8 cellular contexts compared by ENCODE assay signal in the genomic region with DNA sequence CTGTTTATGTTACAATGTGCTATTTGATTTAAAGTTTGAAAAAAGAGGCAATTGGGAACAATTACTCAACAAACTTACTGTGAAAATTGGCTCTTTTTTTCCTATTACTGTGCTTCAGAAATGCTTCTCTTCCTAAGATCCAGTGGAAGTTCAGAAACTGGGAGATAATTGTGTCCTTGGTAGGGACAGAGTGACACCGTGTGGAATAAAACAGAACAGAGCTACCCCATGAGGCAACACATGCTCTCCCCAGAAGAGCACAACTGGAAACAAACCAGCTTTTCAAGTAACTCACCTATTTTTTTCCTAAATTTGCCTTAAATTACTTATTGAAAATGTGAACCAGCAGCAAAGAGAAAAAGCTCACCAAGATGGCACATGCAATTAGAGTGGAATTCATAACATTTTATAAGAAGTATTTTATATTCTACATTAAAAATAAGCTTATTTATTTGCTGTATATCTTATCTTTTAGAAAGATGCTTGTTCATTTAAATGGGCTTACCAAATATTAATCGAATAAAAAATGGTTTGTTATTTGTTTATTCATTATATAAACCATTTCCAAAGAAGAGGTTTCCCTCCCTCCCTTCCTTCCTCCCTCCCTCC.
DNase-seq lines count a peak whose midpoint lies in the region; ATAC-seq, FAIRE-seq and TF ChIP-seq lines count a peak whose summit lies in the region.

No MANE protein-coding gene starts in this region.

- H3K4me1 ChIP-seq in DND-41 (ENCODE audit: insufficient read depth, low read length) (no peaks in the 10 kb centered on the region), mammary epithelial cell (ENCODE audit: insufficient read depth, low read length) (no peaks in the 10 kb centered on the region)

- BruUV-seq in mammary epithelial cell (replicated peaks; lab: Mats Ljungman, UMichigan), result no TSS peak

- 10% methylated on average over 2 of the region's 2 CpGs for WGBS in mammary epithelial cell (ENCODE audit: low coverage, missing lambda C conversion rate)

- POLR2A ChIA-PET in activated CD4-positive, alpha-beta T cell treated with anti-CD3 and anti-CD28 coated beads, Interleukin-2, amount 10 ng/mL, durations not matched to agents 7 days and 5 days (lab: Charles Lee), result no interaction called here

- H3K27ac Mint-ChIP-seq in activated CD4-positive, alpha-beta T cell treated with anti-CD3 and anti-CD28 coated beads, Interleukin-2, amount 10 ng/mL, durations not matched to agents 7 days and 5 days, result no peak overlapping the region

- H3K79me2 ChIP-seq in DND-41 (ENCODE audit: insufficient read depth, low read length) (no peaks in the 10 kb centered on the region), mammary epithelial cell (ENCODE audit: insufficient read depth, low read length) (no peaks in the 10 kb centered on the region)

- H3K9me3 ChIP-seq in DND-41 (ENCODE audit: insufficient read depth, low read length, severe bottlenecking) (no peaks in the 10 kb centered on the region), mammary epithelial cell (replicated peaks; ENCODE audit: insufficient read depth, low read length) (no peaks in the 10 kb centered on the region)

- DNase-seq in DND-41 (no peak), NCI-H2107 (lab: John Stamatoyannopoulos, UW) (peak; percentile 8), mammary epithelial cell (peak; percentile 57), kidney epithelial cell (ENCODE audit: low read depth) (peak; percentile 9), urothelium cell line (ENCODE audit: low spot score) (peak; percentile 60), KG1 (lab: John Stamatoyannopoulos, UW) (no peak)
- no peak for DNase-seq in activated CD4-positive, alpha-beta T cell treated with anti-CD3 and anti-CD28 coated beads, Interleukin-2, amount 10 ng/mL, durations not matched to agents 7 days and 5 days

- no peaks in the 10 kb centered on the region for H3K27me3 Mint-ChIP-seq in activated CD4-positive, alpha-beta T cell treated with anti-CD3 and anti-CD28 coated beads, Interleukin-2, amount 10 ng/mL, durations not matched to agents 7 days and 5 days

- H3K27ac ChIP-seq in DND-41 (ENCODE audit: low read length) (no peak overlapping the region), mammary epithelial cell (ENCODE audit: insufficient read depth, low read depth, low read length) (no peak overlapping the region)

- no peak overlapping the region for H3K9ac ChIP-seq in DND-41 (ENCODE audit: low read depth, low read length)
- no peak overlapping the region for H3K9ac ChIP-seq in mammary epithelial cell (ENCODE audit: insufficient read depth, low read length)

- intact Hi-C loops in mammary epithelial cell (cut with micrococcal nuclease), result loop anchor here (1.0 to 10.0 kb wide), 9 partner anchors 54 to 1652 kb away; a partner anchor contains a TSS

- H3K36me3 ChIP-seq in DND-41 (ENCODE audit: insufficient read depth, low read length) (no peaks in the 10 kb centered on the region), mammary epithelial cell (ENCODE audit: insufficient read depth, low read length) (no peaks in the 10 kb centered on the region), kidney epithelial cell (ENCODE audit: control insufficient read depth, insufficient read depth, low read length) (no peaks in the 10 kb centered on the region)

- H3K36me3 Mint-ChIP-seq in activated CD4-positive, alpha-beta T cell treated with anti-CD3 and anti-CD28 coated beads, Interleukin-2, amount 10 ng/mL, durations not matched to agents 7 days and 5 days (ENCODE audit: low read depth), result no peaks in the 10 kb centered on the region

- TF ChIP-seq CTCF in DND-41 (IDR thresholded peaks at IDR 0.05; ENCODE audit: borderline replicate concordance, extremely low read depth, low read length, poor library complexity, severe bottlenecking) (peak; percentile 59), mammary epithelial cell (conservative IDR thresholded peaks at IDR 0.05 in 1 of 2, IDR thresholded peaks at IDR 0.05 in 1 of 2; ENCODE audit: extremely low read depth in 1 of 2, insufficient read depth in 1 of 2, low read depth in 1 of 2, low read length in 2 of 2) (peak; percentile 71 to 76), kidney epithelial cell (IDR thresholded peaks at IDR 0.05; ENCODE audit: insufficient read depth, low read length, poor library complexity, severe bottlenecking) (peak; percentile 50)

- in situ Hi-C loops in mammary epithelial cell (cut with MboI; ENCODE audit: low sequenced_read_pairs in 2 of 2), result loop anchor here in 1 of 2 donors (5.0 kb wide), 1 partner anchor 1147 kb away; no protein-coding TSS in a partner anchor

- no peaks in the 10 kb centered on the region for H3K4me1 Mint-ChIP-seq in activated CD4-positive, alpha-beta T cell treated with anti-CD3 and anti-CD28 coated beads, Interleukin-2, amount 10 ng/mL, durations not matched to agents 7 days and 5 days

- dilution Hi-C loops in mammary epithelial cell (cut with HindIII; ENCODE audit: low sequenced_read_pairs), result no loop called here

- CTCF ChIA-PET in mammary epithelial cell (lab: Charles Lee; ENCODE audit: low non-redundant PET), result interaction anchor here (0.5 to 1.2 kb wide), 9 partner anchors 12 to 1655 kb away, joined by 3 to 11 read pairs (median 3); no protein-coding TSS in a partner anchor
- CTCF ChIA-PET in activated CD4-positive, alpha-beta T cell treated with anti-CD3 and anti-CD28 coated beads, Interleukin-2, amount 10 ng/mL, durations not matched to agents 7 days and 5 days (lab: Charles Lee), result no interaction called here

- H2AFZ ChIP-seq in DND-41 (ENCODE audit: low read depth, low read length) (no peak overlapping the region), mammary epithelial cell (ENCODE audit: low read depth, low read length) (no peak overlapping the region)

- FAIRE-seq in urothelium cell line (lab: Jason Lieb, UNC), result no peak

- no peak overlapping the region for H3K4me3 ChIP-seq in DND-41 (ENCODE audit: low read depth in 1 of 2, low read length in 2 of 2)
- no peak overlapping the region for H3K4me3 ChIP-seq in mammary epithelial cell (replicated peaks in 1 of 3; ENCODE audit: insufficient read depth in 1 of 3, low read depth in 2 of 3, low read length in 3 of 3)
- H3K4me3 ChIP-seq in kidney epithelial cell (ENCODE audit: low read depth, low read length), result no peak overlapping the region

- no peak for ATAC-seq in DND-41 (ENCODE audit: insufficient read depth, low read depth)
- no peak for ATAC-seq in GM19452 (IDR thresholded peaks at IDR 0.05; ENCODE audit: unreplicated experiment)

- H3K27me3 ChIP-seq in DND-41 (ENCODE audit: insufficient read depth, low read length, poor library complexity) (no peaks in the 10 kb centered on the region), mammary epithelial cell (ENCODE audit: insufficient read depth, low read length) (no peaks in the 10 kb centered on the region), kidney epithelial cell (ENCODE audit: control insufficient read depth, insufficient read depth, low read length) (no peaks in the 10 kb centered on the region)

- H3K9me3 Mint-ChIP-seq in activated CD4-positive, alpha-beta T cell treated with anti-CD3 and anti-CD28 coated beads, Interleukin-2, amount 10 ng/mL, durations not matched to agents 7 days and 5 days, result no peaks in the 10 kb centered on the region

- H4K20me1 ChIP-seq in DND-41 (ENCODE audit: insufficient read depth, low read length) (no peaks in the 10 kb centered on the region), mammary epithelial cell (ENCODE audit: insufficient read depth, low read length) (no peaks in the 10 kb centered on the region)

- H3K4me3 Mint-ChIP-seq in activated CD4-positive, alpha-beta T cell treated with anti-CD3 and anti-CD28 coated beads, Interleukin-2, amount 10 ng/mL, durations not matched to agents 7 days and 5 days, result no peak overlapping the region

- no peak overlapping the region for H3K4me2 ChIP-seq in DND-41 (ENCODE audit: insufficient read depth, low read length)
- no peak overlapping the region for H3K4me2 ChIP-seq in mammary epithelial cell (ENCODE audit: insufficient read depth, low read depth, low read length)

Comparison
In these comparisons a context has a peak if more than half of its experiments do, and no peak if none do; other contexts are left out.
1. DNase-seq: peak in NCI-H2107 (single experiment), mammary epithelial cell (single experiment), kidney epithelial cell (single experiment) and urothelium cell line (single experiment); none in DND-41 (single experiment), KG1 (single experiment) and activated CD4-positive, alpha-beta T cell treated with anti-CD3 and anti-CD28 coated beads, Interleukin-2, amount 10 ng/mL, durations not matched to agents 7 days and 5 days (single experiment).
2. Peak in every context shown above with its lines, with median percentiles within 50 percentile points of each other: CTCF ChIP-seq.